In genomic region chrX:10143071-10143983, GRCh38 we compare ENCODE assay signal across 23 cellular contexts. TPM values are rescaled to one million over a fixed set of nuclear protein-coding genes. Genes with fewer than 3 reads are reported as not detected.
"Had no signal": no experiment of that assay in that cellular context is flagged by ENCODE, and none has a peak within 500 bp of the region (broad histone marks: within the 10 kb centered on the region; RNA-seq: fewer than 3 reads in every experiment).

No MANE protein-coding gene starts in this region.

- H3K4me3 Mint-ChIP-seq: activated CD4-positive, alpha-beta T cell treated with anti-CD3 and anti-CD28 coated beads for 36 hours; activated T-cell treated with anti-CD3 and anti-CD28 coated beads, Interleukin-2, amount 50 U/mL, for 4 hours; naive thymus-derived CD4-positive, alpha-beta T cell; WTC11 had no signal

- H3K36me3 ChIP-seq: SJSA1 had no signal

- H3K4me1 ChIP-seq: lower lobe of right lung, SJSA1, upper lobe of left lung had no signal

- H3K27ac Mint-ChIP-seq: activated CD4-positive, alpha-beta T cell treated with anti-CD3 and anti-CD28 coated beads for 36 hours; progenitor cell of endocrine pancreas; WTC11 had no signal

- H3K27me3 ChIP-seq: SJSA1, upper lobe of left lung had no signal

- H3K9me3 Mint-ChIP-seq: activated T-cell treated with anti-CD3 and anti-CD28 coated beads, Interleukin-2, amount 50 U/mL, for 4 hours had no signal

- ATAC-seq: activated CD4-positive, alpha-beta T cell treated with anti-CD3 and anti-CD28 coated beads for 36 hours; activated T-cell treated with anti-CD3 and anti-CD28 coated beads, Interleukin-2, amount 50 U/mL, for 4 hours; esophagus mucosa; naive thymus-derived CD4-positive, alpha-beta T cell; WTC11 had no signal

- H3K27ac ChIP-seq: lower lobe of right lung, SJSA1, upper lobe of left lung had no signal

- H3K27me3 Mint-ChIP-seq: activated CD4-positive, alpha-beta T cell treated with anti-CD3 and anti-CD28 coated beads for 36 hours; naive thymus-derived CD4-positive, alpha-beta T cell; progenitor cell of endocrine pancreas had no signal

- H3K4me3 ChIP-seq: lower lobe of right lung, SJSA1, upper lobe of left lung had no signal

- H3K4me1 Mint-ChIP-seq: activated CD4-positive, alpha-beta T cell treated with anti-CD3 and anti-CD28 coated beads for 36 hours; naive thymus-derived CD4-positive, alpha-beta T cell; WTC11 had no signal

- H3K9me3 ChIP-seq: lower lobe of right lung, SJSA1, upper lobe of left lung had no signal

- DNase-seq: activated CD4-positive, alpha-beta T cell treated with anti-CD3 and anti-CD28 coated beads for 36 hours; activated CD4-positive, alpha-beta T cell treated with anti-CD3 and anti-CD28 coated beads, Interleukin-2, amount 50 U/mL, for 4 hours; activated CD8-positive, alpha-beta memory T cell treated with anti-CD3 and anti-CD28 coated beads for 24 hours; activated CD8-positive, alpha-beta memory T cell treated with anti-CD3 and anti-CD28 coated beads, Interleukin-2, amount 50 U/mL, for 4 hours; activated naive CD4-positive, alpha-beta T cell treated with anti-CD3 and anti-CD28 coated beads, Interleukin-2, amount 50 U/mL, for 16 hours; activated T-cell treated with anti-CD3 and anti-CD28 coated beads, Interleukin-2, amount 50 U/mL, for 4 hours; amniotic stem cell; cerebellar nuclear complex; dermis blood vessel endothelial cell; effector CD8-positive, alpha-beta T cell; foreskin melanocyte; kidney; lower lobe of right lung; mesendoderm; naive thymus-derived CD4-positive, alpha-beta T cell; stimulated activated CD4-positive, alpha-beta T cell treated with anti-CD3 and anti-CD28 coated beads, Interleukin-1b, Interleukin-23, amount 100 ng/mL, for 48 hours; T-helper 1 cell; T-helper 9 cell; upper lobe of left lung had no signal

RNA-seq across cellular contexts. Expression of gene CLCN4, which starts 13.4 kb away (rescaled TPM):
- total RNA-seq: activated CD4-positive, alpha-beta T cell treated with anti-CD3 and anti-CD28 coated beads for 36 hours had no signal
